Comparison of ENCODE assay signal across 20 cellular contexts in the genomic region with DNA sequence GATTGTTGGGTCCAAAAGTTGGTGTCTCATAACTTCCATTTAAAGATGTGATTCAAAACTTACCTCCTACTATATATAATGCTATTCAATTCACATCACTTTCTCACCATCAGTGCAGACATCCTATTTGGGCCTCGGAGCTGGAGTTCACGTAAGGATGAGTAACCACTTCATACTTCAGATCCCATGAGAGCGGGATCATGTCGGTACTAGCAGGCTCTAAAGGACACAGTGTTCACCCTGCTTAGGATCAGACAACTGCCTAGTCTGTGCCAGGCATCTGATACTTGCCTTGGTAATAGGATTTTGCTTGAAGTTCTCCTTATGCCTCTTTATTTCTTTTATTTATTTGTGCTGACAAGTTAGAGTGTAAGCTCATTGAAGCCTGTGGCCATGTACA. TPM values are rescaled to one million over a fixed set of nuclear protein-coding genes. Genes with fewer than 3 reads are reported as not detected.
DNase-seq lines count a peak whose midpoint lies in the region; ATAC-seq, FAIRE-seq and TF ChIP-seq lines count a peak whose summit lies in the region.
"Had no signal": no experiment of that assay in that cellular context is flagged by ENCODE, and none has a peak within 500 bp of the region (broad histone marks: within the 10 kb centered on the region; RNA-seq: fewer than 3 reads in every experiment).

No MANE protein-coding gene starts in this region.

- no peak overlapping the region for H3K27ac ChIP-seq in aorta (ENCODE audit: low read depth in 1 of 2, low read length in 2 of 2)
- no peak overlapping the region for H3K27ac ChIP-seq in PC-3 (ENCODE audit: low read length)
- H3K27ac ChIP-seq: A549 had no signal

- TF ChIP-seq CTCF in PC-3 (conservative IDR thresholded peaks at IDR 0.05; ENCODE audit: low read depth, low read length): no peak

- no TSS peak for BruUV-seq in PC-3 (replicated peaks; lab: Mats Ljungman, UMichigan)

- no peak overlapping the region for H3K4me2 ChIP-seq in PC-3 (ENCODE audit: low read length)
- H3K4me2 ChIP-seq: A549, GM23338 had no signal

- 87 to 88% methylated on average over 4 of the region's 4 CpGs for WGBS in aorta, 2 donors

- H3K9me3 ChIP-seq in aorta (ENCODE audit: control insufficient read depth, low read length) (no peaks in the 10 kb centered on the region), PC-3 (ENCODE audit: low read length) (no peaks in the 10 kb centered on the region)
- H3K9me3 ChIP-seq: A549, HAP-1 had no signal

- FAIRE-seq in HTR-8/SVneo (lab: Jason Lieb, UNC): no peak
- FAIRE-seq: A549, D721Med, G401.6, GM12891 had no signal

- no peaks in the 10 kb centered on the region for H3K9me2 ChIP-seq in PC-3 (replicated peaks; ENCODE audit: low read length)

- CTCF ChIA-PET in PC-3 (lab: Charles Lee): no interaction called here

- H2AFZ ChIP-seq in PC-3 (ENCODE audit: low read length): no peak overlapping the region
- H2AFZ ChIP-seq: GM23338 had no signal

- H3K27me3 ChIP-seq in aorta (ENCODE audit: control insufficient read depth in 1 of 2, insufficient read depth in 2 of 2, low read length in 1 of 2) (no peaks in the 10 kb centered on the region), PC-3 (ENCODE audit: low read length) (no peaks in the 10 kb centered on the region)

- H3K36me3 ChIP-seq in aorta (ENCODE audit: control insufficient read depth in 1 of 2, insufficient read depth in 2 of 2, low read length in 1 of 2) (no peaks in the 10 kb centered on the region), PC-3 (ENCODE audit: low read depth, low read length) (no peaks in the 10 kb centered on the region)
- H3K36me3 ChIP-seq: HAP-1 had no signal

- H4K20me1 ChIP-seq in PC-3 (ENCODE audit: low read length): no peaks in the 10 kb centered on the region

- H3K9ac ChIP-seq in PC-3 (ENCODE audit: low read length): no peak overlapping the region

- H3K4me1 ChIP-seq in aorta (ENCODE audit: control insufficient read depth in 1 of 2, insufficient read depth in 2 of 2, low read length in 2 of 2): no peaks in the 10 kb centered on the region
- no peaks in the 10 kb centered on the region for H3K4me1 ChIP-seq in PC-3 (ENCODE audit: insufficient read depth, low read length)
- H3K4me1 ChIP-seq: A549, HAP-1 had no signal

- DNase-seq in Right ventricle myocardium superior: no peak
- DNase-seq in left ventricle myocardium superior: no peak
- DNase-seq in myocyte (ENCODE audit: low read depth): peak; percentile 13
- no peak for DNase-seq in aorta
- no peak for DNase-seq in HTR-8/SVneo (ENCODE audit: insufficient read length, low spot score)
- no peak for DNase-seq in PC-3
- DNase-seq: CD8-positive, alpha-beta T cell; COR-L47; DMS153; DMS79 treated with DMSO at 0.1 percent for 48 hours; EL had no signal

- intact Hi-C loops in Right ventricle myocardium superior (cut with DNase I): loop anchor here (5.0 kb wide), 1 partner anchor 40 kb away; the partner anchor contains the start of gene RBFOX1
- intact Hi-C loops in left ventricle myocardium superior (cut with micrococcal nuclease): no loop called here
- intact Hi-C loops in aorta (cut with DNase I): no loop called here
- intact Hi-C loops in PC-3 (cut with micrococcal nuclease): no loop called here

- POLR2A ChIA-PET in PC-3 (lab: Charles Lee; ENCODE audit: unreplicated experiment): no interaction called here

- H3K79me2 ChIP-seq in PC-3 (ENCODE audit: low read length): no peaks in the 10 kb centered on the region

- H3K4me3 ChIP-seq in aorta (ENCODE audit: low read length in 2 of 2) (no peak overlapping the region), PC-3 (ENCODE audit: low read length) (no peak overlapping the region)
- H3K4me3 ChIP-seq: A549, GM23338, HAP-1 had no signal

- peak; percentile 79 for ATAC-seq in Right ventricle myocardium superior (ENCODE audit: poor library complexity)
- ATAC-seq in left ventricle myocardium superior: peak; percentile 88
- ATAC-seq in aorta (ENCODE audit: low FRiP score): peak; percentile 22
- no peak for ATAC-seq in PC-3
- ATAC-seq in GM21447 (IDR thresholded peaks at IDR 0.05; ENCODE audit: unreplicated experiment): no peak
- ATAC-seq: A549; CD8-positive, alpha-beta T cell; GM23338 had no signal

- no peaks in the 10 kb centered on the region for H3F3A ChIP-seq in PC-3 (ENCODE audit: low read length, unreplicated experiment)

RNA-seq across cellular contexts. Expression of gene RBFOX1, which starts 39.5 kb away (rescaled TPM):
- 70.2 TPM for total RNA-seq in Right ventricle myocardium superior
- total RNA-seq in left ventricle myocardium superior: 79.4 TPM
- 42.5 and 58.7 TPM in 2 replicates for total RNA-seq in myocyte
- 15.7 TPM for polyA plus RNA-seq in myocyte (2012)
- total RNA-seq in aorta: not detected
- polyA plus RNA-seq in aorta: under 1 TPM in 1 of 2 donors, not detected in 1; 0.25 TPM
- total RNA-seq in PC-3 (2014; rRNA removed): not detected in 2 replicates
- total RNA-seq: CD8-positive, alpha-beta T cell had no signal
- polyA plus RNA-seq: A549, BJ, CD14-positive monocyte had no signal

Comparison
In these comparisons a context has a peak if more than half of its experiments do, and no peak if none do; other contexts are left out.
1. ATAC-seq: peak in Right ventricle myocardium superior (single experiment), left ventricle myocardium superior (single experiment) and aorta (single experiment); none in PC-3 (single experiment) and GM21447 (single experiment).
2. RNA of gene RBFOX1, which starts 39.5 kb away (total RNA-seq): 79.4 TPM in left ventricle myocardium superior (single experiment), 70.2 TPM in Right ventricle myocardium superior (single experiment) and 42.5 to 58.7 TPM in myocyte; not detected in aorta and not detected in PC-3; every median in the first group is over 10 times any median in the second.